In the genomic region with DNA sequence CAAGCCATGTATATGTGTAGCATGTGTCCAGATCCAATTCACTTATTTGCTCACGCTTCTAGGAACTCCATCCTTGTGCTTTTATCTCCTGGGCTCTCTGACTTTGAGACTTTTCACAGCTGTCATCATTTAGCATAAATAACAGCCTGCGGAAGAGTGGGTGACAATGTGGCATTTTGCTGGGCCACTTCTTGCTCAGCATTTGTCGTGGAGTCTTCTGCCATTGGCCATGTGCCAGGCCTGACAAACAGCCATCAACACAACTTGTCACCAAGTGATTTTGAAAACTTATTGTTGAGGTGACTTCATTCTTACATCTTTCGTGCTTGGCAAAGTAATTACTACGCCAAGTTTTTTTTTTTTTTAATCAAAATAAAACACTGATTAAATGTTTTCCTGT, we compare ENCODE assay signal across 23 cellular contexts.
DNase-seq lines count a peak whose midpoint lies in the region; ATAC-seq and TF ChIP-seq lines count a peak whose summit lies in the region.
"Had no signal": no experiment of that assay in that cellular context is flagged by ENCODE, and none has a peak within 500 bp of the region (broad histone marks: within the 10 kb centered on the region; RNA-seq: fewer than 3 reads in every experiment).

No MANE protein-coding gene starts in this region.

- no peak overlapping the region for H3K27ac ChIP-seq in RWPE1
- H3K27ac ChIP-seq: HL-60, SK-N-MC had no signal

- CTCF ChIA-PET in RWPE1 (lab: Yijun Ruan, JAX), result no interaction called here

- DNase-seq in left ventricle myocardium superior, result no peak
- no peak for DNase-seq in Right ventricle myocardium superior
- peak; percentile 31 for DNase-seq in NCI-H69 (lab: John Stamatoyannopoulos, UW)
- DNase-seq in myocyte (ENCODE audit: low read depth), result peak; percentile 10
- no peak for DNase-seq in activated CD4-positive, alpha-beta T cell treated with anti-CD3 and anti-CD28 coated beads, Interleukin-2, amount 50 U/mL, for 4 hours
- DNase-seq in RWPE1 (ENCODE audit: low spot score), result no peak
- DNase-seq in SW480 (ENCODE audit: low spot score), result no peak
- DNase-seq: C1 segment of cervical spinal cord; Caco-2; CD4-positive, alpha-beta memory T cell; DMS79 treated with DMSO at 0.1 percent for 48 hours; GF-D8; NCI-H1105; NCI-H1436 treated with DMSO at 0.1 percent for 48 hours; NCI-H187 treated with DMSO at 0.1 percent for 48 hours; NCI-H524 treated with DMSO at 0.1 percent for 48 hours; NCI-H82; NK-92 treated with Interleukin-12 subunit alpha and Interleukin-12 subunit beta, amount 100 ng/mL, for 24 hours; PC-3; SIG-M5 had no signal

- peak; percentile 13 for ATAC-seq in left ventricle myocardium superior
- no peak for ATAC-seq in Right ventricle myocardium superior (ENCODE audit: poor library complexity)
- ATAC-seq: HCT116, PC-3 had no signal

- POLR2A ChIA-PET in RWPE1 (lab: Yijun Ruan, JAX; ENCODE audit: low non-redundant PET), result no interaction called here

- intact Hi-C loops in left ventricle myocardium superior (cut with micrococcal nuclease), result no loop called here
- intact Hi-C loops in Right ventricle myocardium superior (cut with DNase I), result no loop called here

- no peak for TF ChIP-seq CTCF in RWPE1 (conservative IDR thresholded peaks at IDR 0.05; ENCODE audit: low read depth)

Comparison
In these comparisons a context has a peak if more than half of its experiments do, and no peak if none do; other contexts are left out.
1. DNase-seq: peak in NCI-H69 (single experiment) and myocyte (single experiment); none in left ventricle myocardium superior (single experiment), Right ventricle myocardium superior (single experiment), activated CD4-positive, alpha-beta T cell treated with anti-CD3 and anti-CD28 coated beads, Interleukin-2, amount 50 U/mL, for 4 hours (0 of 2), RWPE1 (single experiment) and SW480 (single experiment).